In the genomic region with DNA sequence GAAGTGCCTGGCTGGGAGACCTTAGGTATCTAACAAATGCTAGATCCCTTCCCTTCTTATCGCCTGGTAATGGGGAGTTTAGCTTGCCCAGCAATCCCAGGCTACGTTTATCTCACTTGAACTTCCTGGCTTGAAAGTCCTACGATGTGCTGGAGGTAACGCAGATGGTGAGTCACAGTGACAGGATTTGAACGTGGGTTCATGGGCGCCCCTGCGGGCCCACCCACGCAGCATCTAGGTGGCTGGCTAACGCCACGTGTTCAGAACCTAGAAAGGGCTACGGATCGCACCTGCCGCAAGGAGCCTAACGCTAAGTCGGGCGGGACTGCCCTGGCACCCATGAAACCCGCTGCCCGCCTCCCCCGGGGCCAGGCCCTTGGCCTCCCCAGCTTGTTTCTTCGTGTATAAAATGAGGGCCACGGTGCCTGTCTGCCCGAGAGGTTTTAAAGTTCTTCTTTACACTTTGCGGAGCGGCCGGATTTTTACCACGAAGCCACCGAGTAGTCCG, we compare ENCODE assay signal across 1 cellular context.
TF ChIP-seq lines count a peak whose summit lies in the region.

No MANE protein-coding gene starts in this region.

TF ChIP-seq in HepG2, 621 proteins besides CTCF, POLR2A, EP300 and RAD21 (continued from another document and continues in another):
- TF ChIP-seq DZIP1 (CRISPR knock-in tag; IDR thresholded peaks at IDR 0.05) (no peak), MTF1 (CRISPR knock-in tag; IDR thresholded peaks at IDR 0.05) (no peak), KIAA2018 (CRISPR knock-in tag; IDR thresholded peaks at IDR 0.05; ENCODE audit: borderline replicate concordance) (no peak), ZFP82 (CRISPR knock-in tag; IDR thresholded peaks at IDR 0.05; ENCODE audit: borderline replicate concordance) (no peak; the same call in 1 of the 2 replicates), BRF2 (CRISPR knock-in tag; IDR thresholded peaks at IDR 0.05) (no peak; the same call in 1 of the 2 replicates), CEBPB (IDR thresholded peaks at IDR 0.05; ENCODE audit: borderline replicate concordance, low read depth, low read length) (no peak), ZNF275 (CRISPR knock-in tag; IDR thresholded peaks at IDR 0.05; ENCODE audit: borderline replicate concordance) (no peak; the same call in 1 of the 2 replicates), ZNF468 (CRISPR knock-in tag; IDR thresholded peaks at IDR 0.05) (no peak), RELA (CRISPR knock-in tag; IDR thresholded peaks at IDR 0.05) (no peak), TGIF2 (CRISPR knock-in tag; IDR thresholded peaks at IDR 0.05) (no peak), ZNF207 (IDR thresholded peaks at IDR 0.05; ENCODE audit: borderline replicate concordance) (no peak), ZNF713 (CRISPR knock-in tag; IDR thresholded peaks at IDR 0.05) (no peak), ZNF607 (CRISPR knock-in tag; IDR thresholded peaks at IDR 0.05; ENCODE audit: borderline replicate concordance) (no peak), PHF5A (CRISPR knock-in tag; IDR thresholded peaks at IDR 0.05; ENCODE audit: low read depth, unreplicated experiment) (no peak), KLF16 (CRISPR knock-in tag; IDR thresholded peaks at IDR 0.05) (no peak), ZNF549 (CRISPR knock-in tag; IDR thresholded peaks at IDR 0.05) (no peak), CBX1 (IDR thresholded peaks at IDR 0.05; ENCODE audit: low read depth) (no peak), ZNF431 (CRISPR knock-in tag; IDR thresholded peaks at IDR 0.05; ENCODE audit: borderline replicate concordance, low read depth) (no peak), PHF20 (CRISPR knock-in tag; IDR thresholded peaks at IDR 0.05) (no peak)
- TF ChIP-seq, protein P1, sequence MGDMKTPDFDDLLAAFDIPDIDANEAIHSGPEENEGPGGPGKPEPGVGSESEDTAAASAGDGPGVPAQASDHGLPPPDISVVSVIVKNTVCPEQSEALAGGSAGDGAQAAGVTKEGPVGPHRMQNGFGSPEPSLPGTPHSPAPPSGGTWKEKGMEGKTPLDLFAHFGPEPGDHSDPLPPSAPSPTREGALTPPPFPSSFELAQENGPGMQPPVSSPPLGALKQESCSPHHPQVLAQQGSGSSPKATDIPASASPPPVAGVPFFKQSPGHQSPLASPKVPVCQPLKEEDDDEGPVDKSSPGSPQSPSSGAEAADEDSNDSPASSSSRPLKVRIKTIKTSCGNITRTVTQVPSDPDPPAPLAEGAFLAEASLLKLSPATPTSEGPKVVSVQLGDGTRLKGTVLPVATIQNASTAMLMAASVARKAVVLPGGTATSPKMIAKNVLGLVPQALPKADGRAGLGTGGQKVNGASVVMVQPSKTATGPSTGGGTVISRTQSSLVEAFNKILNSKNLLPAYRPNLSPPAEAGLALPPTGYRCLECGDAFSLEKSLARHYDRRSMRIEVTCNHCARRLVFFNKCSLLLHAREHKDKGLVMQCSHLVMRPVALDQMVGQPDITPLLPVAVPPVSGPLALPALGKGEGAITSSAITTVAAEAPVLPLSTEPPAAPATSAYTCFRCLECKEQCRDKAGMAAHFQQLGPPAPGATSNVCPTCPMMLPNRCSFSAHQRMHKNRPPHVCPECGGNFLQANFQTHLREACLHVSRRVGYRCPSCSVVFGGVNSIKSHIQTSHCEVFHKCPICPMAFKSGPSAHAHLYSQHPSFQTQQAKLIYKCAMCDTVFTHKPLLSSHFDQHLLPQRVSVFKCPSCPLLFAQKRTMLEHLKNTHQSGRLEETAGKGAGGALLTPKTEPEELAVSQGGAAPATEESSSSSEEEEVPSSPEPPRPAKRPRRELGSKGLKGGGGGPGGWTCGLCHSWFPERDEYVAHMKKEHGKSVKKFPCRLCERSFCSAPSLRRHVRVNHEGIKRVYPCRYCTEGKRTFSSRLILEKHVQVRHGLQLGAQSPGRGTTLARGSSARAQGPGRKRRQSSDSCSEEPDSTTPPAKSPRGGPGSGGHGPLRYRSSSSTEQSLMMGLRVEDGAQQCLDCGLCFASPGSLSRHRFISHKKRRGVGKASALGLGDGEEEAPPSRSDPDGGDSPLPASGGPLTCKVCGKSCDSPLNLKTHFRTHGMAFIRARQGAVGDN (CRISPR knock-in tag; IDR thresholded peaks at IDR 0.05): peak; percentile 75
- TF ChIP-seq, protein P2, sequence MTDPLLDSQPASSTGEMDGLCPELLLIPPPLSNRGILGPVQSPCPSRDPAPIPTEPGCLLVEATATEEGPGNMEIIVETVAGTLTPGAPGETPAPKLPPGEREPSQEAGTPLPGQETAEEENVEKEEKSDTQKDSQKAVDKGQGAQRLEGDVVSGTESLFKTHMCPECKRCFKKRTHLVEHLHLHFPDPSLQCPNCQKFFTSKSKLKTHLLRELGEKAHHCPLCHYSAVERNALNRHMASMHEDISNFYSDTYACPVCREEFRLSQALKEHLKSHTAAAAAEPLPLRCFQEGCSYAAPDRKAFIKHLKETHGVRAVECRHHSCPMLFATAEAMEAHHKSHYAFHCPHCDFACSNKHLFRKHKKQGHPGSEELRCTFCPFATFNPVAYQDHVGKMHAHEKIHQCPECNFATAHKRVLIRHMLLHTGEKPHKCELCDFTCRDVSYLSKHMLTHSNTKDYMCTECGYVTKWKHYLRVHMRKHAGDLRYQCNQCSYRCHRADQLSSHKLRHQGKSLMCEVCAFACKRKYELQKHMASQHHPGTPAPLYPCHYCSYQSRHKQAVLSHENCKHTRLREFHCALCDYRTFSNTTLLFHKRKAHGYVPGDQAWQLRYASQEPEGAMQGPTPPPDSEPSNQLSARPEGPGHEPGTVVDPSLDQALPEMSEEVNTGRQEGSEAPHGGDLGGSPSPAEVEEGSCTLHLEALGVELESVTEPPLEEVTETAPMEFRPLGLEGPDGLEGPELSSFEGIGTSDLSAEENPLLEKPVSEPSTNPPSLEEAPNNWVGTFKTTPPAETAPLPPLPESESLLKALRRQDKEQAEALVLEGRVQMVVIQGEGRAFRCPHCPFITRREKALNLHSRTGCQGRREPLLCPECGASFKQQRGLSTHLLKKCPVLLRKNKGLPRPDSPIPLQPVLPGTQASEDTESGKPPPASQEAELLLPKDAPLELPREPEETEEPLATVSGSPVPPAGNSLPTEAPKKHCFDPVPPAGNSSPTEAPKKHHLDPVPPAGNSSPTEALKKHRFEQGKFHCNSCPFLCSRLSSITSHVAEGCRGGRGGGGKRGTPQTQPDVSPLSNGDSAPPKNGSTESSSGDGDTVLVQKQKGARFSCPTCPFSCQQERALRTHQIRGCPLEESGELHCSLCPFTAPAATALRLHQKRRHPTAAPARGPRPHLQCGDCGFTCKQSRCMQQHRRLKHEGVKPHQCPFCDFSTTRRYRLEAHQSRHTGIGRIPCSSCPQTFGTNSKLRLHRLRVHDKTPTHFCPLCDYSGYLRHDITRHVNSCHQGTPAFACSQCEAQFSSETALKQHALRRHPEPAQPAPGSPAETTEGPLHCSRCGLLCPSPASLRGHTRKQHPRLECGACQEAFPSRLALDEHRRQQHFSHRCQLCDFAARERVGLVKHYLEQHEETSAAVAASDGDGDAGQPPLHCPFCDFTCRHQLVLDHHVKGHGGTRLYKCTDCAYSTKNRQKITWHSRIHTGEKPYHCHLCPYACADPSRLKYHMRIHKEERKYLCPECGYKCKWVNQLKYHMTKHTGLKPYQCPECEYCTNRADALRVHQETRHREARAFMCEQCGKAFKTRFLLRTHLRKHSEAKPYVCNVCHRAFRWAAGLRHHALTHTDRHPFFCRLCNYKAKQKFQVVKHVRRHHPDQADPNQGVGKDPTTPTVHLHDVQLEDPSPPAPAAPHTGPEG (CRISPR knock-in tag; IDR thresholded peaks at IDR 0.05): no peak
- TF ChIP-seq, protein P3, sequence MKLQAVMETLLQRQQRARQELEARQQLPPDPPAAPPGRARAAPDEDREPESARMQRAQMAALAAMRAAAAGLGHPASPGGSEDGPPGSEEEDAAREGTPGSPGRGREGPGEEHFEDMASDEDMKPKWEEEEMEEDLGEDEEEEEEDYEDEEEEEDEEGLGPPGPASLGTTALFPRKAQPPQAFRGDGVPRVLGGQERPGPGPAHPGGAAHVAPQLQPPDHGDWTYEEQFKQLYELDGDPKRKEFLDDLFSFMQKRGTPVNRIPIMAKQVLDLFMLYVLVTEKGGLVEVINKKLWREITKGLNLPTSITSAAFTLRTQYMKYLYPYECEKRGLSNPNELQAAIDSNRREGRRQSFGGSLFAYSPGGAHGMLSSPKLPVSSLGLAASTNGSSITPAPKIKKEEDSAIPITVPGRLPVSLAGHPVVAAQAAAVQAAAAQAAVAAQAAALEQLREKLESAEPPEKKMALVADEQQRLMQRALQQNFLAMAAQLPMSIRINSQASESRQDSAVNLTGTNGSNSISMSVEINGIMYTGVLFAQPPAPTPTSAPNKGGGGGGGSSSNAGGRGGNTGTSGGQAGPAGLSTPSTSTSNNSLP (IDR thresholded peaks at IDR 0.05; ENCODE audit: low read depth, low read length): no peak; the same call in 1 of the 2 replicates
